In the genomic region with DNA sequence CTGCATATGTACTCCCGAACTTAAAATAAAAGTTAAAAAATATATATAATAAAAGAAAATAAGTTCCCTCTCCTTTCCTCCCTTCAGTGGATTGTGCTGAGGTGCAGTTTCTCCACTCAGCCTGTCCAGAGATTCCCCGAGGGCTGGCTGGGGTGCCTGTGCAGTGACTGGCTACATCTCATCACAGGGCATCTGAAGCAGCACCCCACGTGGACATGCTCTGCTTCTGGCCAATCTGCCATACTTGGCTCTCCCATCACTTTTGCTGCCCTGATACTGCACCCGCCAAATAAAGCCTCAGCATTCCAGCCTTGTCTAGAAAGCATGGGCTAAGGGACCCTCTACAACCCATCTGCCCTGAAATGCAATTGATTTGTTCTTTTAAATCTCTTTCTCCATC, we compare ENCODE assay signal across 6 cellular contexts.
"Had no signal": no experiment of that assay in that cellular context is flagged by ENCODE, and none has a peak within 500 bp of the region (broad histone marks: within the 10 kb centered on the region; RNA-seq: fewer than 3 reads in every experiment).

No MANE protein-coding gene starts in this region.

- H3K4me3 ChIP-seq: GM23248, HAP-1, K562 had no signal

- H3K9me3 Mint-ChIP-seq: HFFc6 had no signal

- DNase-seq: GOT3, H7 had no signal

- H3K27ac Mint-ChIP-seq: HFFc6 had no signal

- H3K9ac ChIP-seq: GM23248 had no signal

- H3K9me3 ChIP-seq: HAP-1 had no signal

- H3K36me3 ChIP-seq: HAP-1 had no signal

- H3K4me3 Mint-ChIP-seq: HFFc6 had no signal

- H3K27ac ChIP-seq: GM23248 had no signal

- H2AFZ ChIP-seq: GM23248 had no signal
